ENCODE assay signal across 1 cellular context in genomic region chr12:19415563-19415962, GRCh38.
TF ChIP-seq lines count a peak whose summit lies in the region.

No MANE protein-coding gene starts in this region.

TF ChIP-seq in GM12878, 131 proteins besides CTCF, POLR2A, EP300 and RAD21 (continued from another document):
- TF ChIP-seq, protein P1, sequence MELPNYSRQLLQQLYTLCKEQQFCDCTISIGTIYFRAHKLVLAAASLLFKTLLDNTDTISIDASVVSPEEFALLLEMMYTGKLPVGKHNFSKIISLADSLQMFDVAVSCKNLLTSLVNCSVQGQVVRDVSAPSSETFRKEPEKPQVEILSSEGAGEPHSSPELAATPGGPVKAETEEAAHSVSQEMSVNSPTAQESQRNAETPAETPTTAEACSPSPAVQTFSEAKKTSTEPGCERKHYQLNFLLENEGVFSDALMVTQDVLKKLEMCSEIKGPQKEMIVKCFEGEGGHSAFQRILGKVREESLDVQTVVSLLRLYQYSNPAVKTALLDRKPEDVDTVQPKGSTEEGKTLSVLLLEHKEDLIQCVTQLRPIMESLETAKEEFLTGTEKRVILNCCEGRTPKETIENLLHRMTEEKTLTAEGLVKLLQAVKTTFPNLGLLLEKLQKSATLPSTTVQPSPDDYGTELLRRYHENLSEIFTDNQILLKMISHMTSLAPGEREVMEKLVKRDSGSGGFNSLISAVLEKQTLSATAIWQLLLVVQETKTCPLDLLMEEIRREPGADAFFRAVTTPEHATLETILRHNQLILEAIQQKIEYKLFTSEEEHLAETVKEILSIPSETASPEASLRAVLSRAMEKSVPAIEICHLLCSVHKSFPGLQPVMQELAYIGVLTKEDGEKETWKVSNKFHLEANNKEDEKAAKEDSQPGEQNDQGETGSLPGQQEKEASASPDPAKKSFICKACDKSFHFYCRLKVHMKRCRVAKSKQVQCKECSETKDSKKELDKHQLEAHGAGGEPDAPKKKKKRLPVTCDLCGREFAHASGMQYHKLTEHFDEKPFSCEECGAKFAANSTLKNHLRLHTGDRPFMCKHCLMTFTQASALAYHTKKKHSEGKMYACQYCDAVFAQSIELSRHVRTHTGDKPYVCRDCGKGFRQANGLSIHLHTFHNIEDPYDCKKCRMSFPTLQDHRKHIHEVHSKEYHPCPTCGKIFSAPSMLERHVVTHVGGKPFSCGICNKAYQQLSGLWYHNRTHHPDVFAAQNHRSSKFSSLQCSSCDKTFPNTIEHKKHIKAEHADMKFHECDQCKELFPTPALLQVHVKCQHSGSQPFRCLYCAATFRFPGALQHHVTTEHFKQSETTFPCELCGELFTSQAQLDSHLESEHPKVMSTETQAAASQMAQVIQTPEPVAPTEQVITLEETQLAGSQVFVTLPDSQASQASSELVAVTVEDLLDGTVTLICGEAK (IDR thresholded peaks at IDR 0.05; ENCODE audit: borderline replicate concordance) = no peak
